14 cellular contexts compared by ENCODE assay signal in the genomic region with DNA sequence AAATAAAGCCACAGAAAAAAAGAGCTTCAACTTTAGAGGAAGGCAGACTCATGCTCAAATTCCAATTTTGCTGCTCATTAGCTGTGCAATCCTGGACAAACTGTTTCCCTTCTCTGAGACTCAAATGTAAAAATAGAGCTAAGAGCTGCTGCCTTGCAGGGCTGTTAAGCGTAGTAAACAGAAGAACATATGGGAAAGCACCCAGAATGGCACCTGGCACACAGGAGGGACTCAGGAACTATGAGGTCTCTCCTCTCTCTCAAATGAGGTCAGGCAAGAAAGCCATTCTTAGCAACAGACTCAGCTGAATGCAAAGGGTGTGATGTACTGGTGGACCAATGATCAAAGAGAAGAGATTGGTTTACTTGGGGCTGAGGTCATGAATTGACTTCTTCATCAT.
A peak's percentile ranks its signal among the peaks of the same experiment; 100 is the strongest.
DNase-seq lines count a peak whose midpoint lies in the region; ATAC-seq lines count a peak whose summit lies in the region.
"Had no signal": no experiment of that assay in that cellular context is flagged by ENCODE, and none has a peak within 500 bp of the region (broad histone marks: within the 10 kb centered on the region; RNA-seq: fewer than 3 reads in every experiment).

No MANE protein-coding gene starts in this region.

- H3K9ac ChIP-seq in adipocyte (ENCODE audit: low read length), result peak overlapping the region; percentile 14

- no peak for DNase-seq in adipocyte (ENCODE audit: low read depth)
- DNase-seq in cerebellum (ENCODE audit: low spot score), result peak; percentile 27
- peak; percentile 2 for DNase-seq in left lobe of liver (ENCODE audit: low spot score)
- no peak for DNase-seq in NCI-H82 (lab: John Stamatoyannopoulos, UW)
- DNase-seq: Calu3; CD4-positive, alpha-beta memory T cell; COR-L47; DMS53; DMS79 treated with DMSO at 0.1 percent for 48 hours; GOT3; HFFc6 had no signal

- no peak overlapping the region for H3K4me3 ChIP-seq in adipocyte (ENCODE audit: low read length)
- H3K4me3 ChIP-seq: HAP-1 had no signal

- H3K36me3 ChIP-seq in adipocyte (ENCODE audit: control insufficient read depth, insufficient read depth, low read length, severe bottlenecking), result no peaks in the 10 kb centered on the region
- H3K36me3 ChIP-seq: HAP-1 had no signal

- H3K27me3 ChIP-seq in adipocyte (replicated peaks; ENCODE audit: control insufficient read depth, insufficient read depth, low read length), result no peaks in the 10 kb centered on the region

- no peak for ATAC-seq in left lobe of liver
- no peak for ATAC-seq in esophagus mucosa
- ATAC-seq in GM21786 (IDR thresholded peaks at IDR 0.05; ENCODE audit: unreplicated experiment), result no peak

- H3K4me1 ChIP-seq in adipocyte (ENCODE audit: control insufficient read depth, insufficient read depth, low read length), result peaks cover 43% of the 10 kb centered on the region
- H3K4me1 ChIP-seq: HAP-1 had no signal

- no peaks in the 10 kb centered on the region for H3K9me3 ChIP-seq in adipocyte (ENCODE audit: control insufficient read depth, low read length)
- H3K9me3 ChIP-seq: HAP-1 had no signal

Comparison
In these comparisons a context has a peak if more than half of its experiments do, and no peak if none do; other contexts are left out.
1. DNase-seq: peak in cerebellum (single experiment) and left lobe of liver (single experiment); none in adipocyte (single experiment) and NCI-H82 (single experiment).